In the genomic region with DNA sequence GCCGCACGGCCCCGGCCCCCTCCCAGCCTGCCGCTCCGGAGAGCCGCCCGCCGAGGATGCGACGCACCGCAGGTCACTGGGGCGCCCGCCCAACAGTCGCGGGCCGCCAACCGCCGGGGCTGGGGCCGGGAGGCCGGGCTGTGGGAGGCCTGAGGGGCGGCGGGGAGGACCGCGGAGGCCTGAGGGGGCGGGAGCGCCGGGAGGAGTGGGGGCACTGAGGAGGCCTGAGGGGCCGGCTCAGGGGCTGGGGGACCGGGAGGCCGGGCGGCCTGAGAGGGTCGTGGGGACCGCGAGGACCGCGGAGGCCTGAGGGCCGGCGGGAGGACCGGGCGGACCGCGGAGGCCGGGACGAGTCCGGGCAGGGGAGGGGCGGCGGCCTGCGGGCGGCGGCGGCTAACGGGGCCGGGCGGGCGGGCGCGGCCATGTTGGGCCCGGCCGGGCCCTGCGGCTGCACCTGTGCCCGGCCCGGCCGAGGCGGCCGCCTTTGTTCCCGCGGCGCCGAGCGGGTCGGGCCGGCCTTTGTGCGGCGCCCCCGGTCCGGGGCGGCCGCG, we compare ENCODE assay signal across 9 cellular contexts. TPM values are rescaled to one million over a fixed set of nuclear protein-coding genes. Genes with fewer than 3 reads are reported as not detected.
DNase-seq lines count a peak whose midpoint lies in the region; ATAC-seq, FAIRE-seq and TF ChIP-seq lines count a peak whose summit lies in the region.
"Had no signal": no experiment of that assay in that cellular context is flagged by ENCODE, and none has a peak within 500 bp of the region (broad histone marks: within the 10 kb centered on the region; RNA-seq: fewer than 3 reads in every experiment).

No MANE protein-coding gene starts in this region.

- peak overlapping the region; percentile 65 to 81 for H3K4me3 ChIP-seq in foreskin fibroblast (ENCODE audit: low read depth in 1 of 2, low read length in 2 of 2)
- H3K4me3 ChIP-seq in retinal pigment epithelial cell (ENCODE audit: low read length) = peak overlapping the region; percentile 82

- no peak for FAIRE-seq in HTR-8/SVneo (lab: Jason Lieb, UNC)
- FAIRE-seq: colon had no signal

- H3K27ac Mint-ChIP-seq in activated CD4-positive, alpha-beta T cell treated with anti-CD3 and anti-CD28 coated beads, Interleukin-2, amount 10 ng/mL, durations not matched to agents 24 days and 14 days = no peak overlapping the region

- peak; percentile 1 for ATAC-seq in HG02610 (IDR thresholded peaks at IDR 0.05; ENCODE audit: unreplicated experiment)

- no peaks in the 10 kb centered on the region for H3K9me3 Mint-ChIP-seq in activated CD4-positive, alpha-beta T cell treated with anti-CD3 and anti-CD28 coated beads, Interleukin-2, amount 10 ng/mL, durations not matched to agents 24 days and 14 days

- H3K4me1 Mint-ChIP-seq in activated CD4-positive, alpha-beta T cell treated with anti-CD3 and anti-CD28 coated beads, Interleukin-2, amount 10 ng/mL, durations not matched to agents 24 days and 14 days = peaks cover 36% of the 10 kb centered on the region

- TF ChIP-seq CTCF in foreskin fibroblast (IDR thresholded peaks at IDR 0.05; ENCODE audit: low read depth, low read length) (no peak), retinal pigment epithelial cell (conservative IDR thresholded peaks at IDR 0.05; ENCODE audit: low read depth, low read length) (no peak)

- DNase-seq in activated CD4-positive, alpha-beta T cell treated with anti-CD3 and anti-CD28 coated beads, Interleukin-2, amount 10 ng/mL, durations not matched to agents 24 days and 14 days = no peak
- no peak for DNase-seq in activated CD4-positive, alpha-beta T cell treated with anti-CD3 and anti-CD28 coated beads, Interleukin-2, amount 50 U/mL, for 1 hour
- DNase-seq in RPMI8226 (peak; percentile 25), foreskin fibroblast (peak in 1 of 2 donors; percentile 60), retinal pigment epithelial cell (ENCODE audit: low read depth) (no peak), HTR-8/SVneo (ENCODE audit: insufficient read length, low spot score) (no peak), putamen (ENCODE audit: low spot score) (no peak)

- no peaks in the 10 kb centered on the region for H3K27me3 Mint-ChIP-seq in activated CD4-positive, alpha-beta T cell treated with anti-CD3 and anti-CD28 coated beads, Interleukin-2, amount 10 ng/mL, durations not matched to agents 24 days and 14 days

- H3K4me3 Mint-ChIP-seq in activated CD4-positive, alpha-beta T cell treated with anti-CD3 and anti-CD28 coated beads, Interleukin-2, amount 10 ng/mL, durations not matched to agents 24 days and 14 days = peak overlapping the region; percentile 39

- H3K36me3 Mint-ChIP-seq in activated CD4-positive, alpha-beta T cell treated with anti-CD3 and anti-CD28 coated beads, Interleukin-2, amount 10 ng/mL, durations not matched to agents 24 days and 14 days (ENCODE audit: low read depth) = peaks cover 9% of the 10 kb centered on the region

- intact Hi-C loops in activated CD4-positive, alpha-beta T cell treated with anti-CD3 and anti-CD28 coated beads, Interleukin-2, amount 10 ng/mL, durations not matched to agents 24 days and 14 days (cut with micrococcal nuclease) = loop anchor here (2.0 to 10.0 kb wide), 4 partner anchors 15 to 159 kb away; partner anchors contain the start of genes NELFA and SLBP

RNA-seq across cellular contexts. Expression of gene NSD2, which starts 0.4 kb away (rescaled TPM):
- 208 and 214 TPM in 2 replicates for total RNA-seq in activated CD4-positive, alpha-beta T cell treated with anti-CD3 and anti-CD28 coated beads, Interleukin-2, amount 10 ng/mL, durations not matched to agents 24 days and 14 days

RNA-seq across cellular contexts. Expression of gene LETM1, which starts 15.6 kb away (rescaled TPM):
- 97.2 and 98.7 TPM in 2 replicates for total RNA-seq in activated CD4-positive, alpha-beta T cell treated with anti-CD3 and anti-CD28 coated beads, Interleukin-2, amount 10 ng/mL, durations not matched to agents 24 days and 14 days
